12 cellular contexts compared by ENCODE assay signal in the genomic region with DNA sequence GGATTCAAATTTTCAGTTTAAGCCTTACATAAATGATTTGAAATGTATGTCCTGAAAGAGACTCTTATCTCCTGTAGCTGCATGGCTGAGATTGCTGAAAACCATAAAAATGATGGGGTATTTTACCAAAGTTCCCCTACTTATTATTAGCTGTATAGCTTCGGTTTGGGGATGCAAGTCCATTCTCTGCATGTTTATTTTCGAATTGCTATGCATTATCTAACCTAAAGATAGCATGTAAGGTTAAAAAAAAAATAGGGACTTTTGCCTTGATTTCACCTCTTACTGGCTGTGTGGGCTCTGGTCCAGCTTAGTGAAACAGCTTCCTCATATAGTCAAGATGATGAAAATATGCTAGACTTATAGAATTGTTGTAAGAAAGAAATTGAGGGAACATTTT. TPM values are rescaled to one million over a fixed set of nuclear protein-coding genes. Genes with fewer than 3 reads are reported as not detected.
"Had no signal": no experiment of that assay in that cellular context is flagged by ENCODE, and none has a peak within 500 bp of the region (broad histone marks: within the 10 kb centered on the region; RNA-seq: fewer than 3 reads in every experiment).

No MANE protein-coding gene starts in this region.

- H3K36me3 ChIP-seq: HAP-1 had no signal

- DNase-seq: GOT3, H7, HFFc6, IMR-90, Kasumi-1, KG1 had no signal

- H3K4me1 ChIP-seq: HAP-1 had no signal

- H3K4me3 Mint-ChIP-seq: HFFc6 had no signal

- H3K9me3 Mint-ChIP-seq: HFFc6 had no signal

- ATAC-seq: HCT116, K562 had no signal

- H3K4me3 ChIP-seq: GM23248, HAP-1, K562 had no signal

- H2AFZ ChIP-seq: GM23248 had no signal

- H3K9ac ChIP-seq: GM23248 had no signal

- FAIRE-seq: HTR-8/SVneo, K562 had no signal

- H3K9me3 ChIP-seq: HAP-1 had no signal

- H3K27ac Mint-ChIP-seq: HFFc6 had no signal

- H3K27ac ChIP-seq: GM23248 had no signal

RNA-seq across cellular contexts. Expression of a gene that starts 14.0 kb away (rescaled TPM):
- total RNA-seq: GM23248, H4, HFFc6, IMR-90 had no signal
- polyA plus RNA-seq: GM23248, IMR-90 had no signal
